12 cellular contexts compared by ENCODE assay signal in genomic region chr15:40908095-40908494, GRCh38. TPM values are rescaled to one million over a fixed set of nuclear protein-coding genes. Genes with fewer than 3 reads are reported as not detected.
DNase-seq lines count a peak whose midpoint lies in the region; ATAC-seq and TF ChIP-seq lines count a peak whose summit lies in the region.
"Had no signal": no experiment of that assay in that cellular context is flagged by ENCODE, and none has a peak within 500 bp of the region (broad histone marks: within the 10 kb centered on the region; RNA-seq: fewer than 3 reads in every experiment).

No MANE protein-coding gene starts in this region.

- H3K9me2 ChIP-seq in PC-9 (ENCODE audit: insufficient read depth): no peaks in the 10 kb centered on the region

- peak overlapping the region; percentile 15 for H3K4me3 Mint-ChIP-seq in activated CD8-positive, alpha-beta T cell treated with anti-CD3 and anti-CD28 coated beads for 36 hours
- H3K4me3 Mint-ChIP-seq in activated CD8-positive, alpha-beta T cell treated with anti-CD3 and anti-CD28 coated beads, Interleukin-2, amount 10 ng/mL, durations not matched to agents 7 days and 5 days: no peak overlapping the region
- peak overlapping the region; percentile 10 to 83 (median 40) for H3K4me3 Mint-ChIP-seq in immature natural killer cell
- H3K4me3 Mint-ChIP-seq in stimulated activated naive B cell treated with anti-CD40 and anti-IgM and Interleukin-4, amounts not matched to agents 10 μg/mL and 1 μg/mL and 100 μg/mL, for 72 hours: peak overlapping the region; percentile 41 to 62

- POLR2A ChIA-PET in activated CD8-positive, alpha-beta T cell treated with anti-CD3 and anti-CD28 coated beads for 36 hours (lab: Charles Lee): interaction anchor here (0.9 to 2.9 kb wide), 9 partner anchors 9 to 425 kb away, joined by 3 to 11 read pairs (median 3); no protein-coding TSS in a partner anchor
- POLR2A ChIA-PET in activated CD8-positive, alpha-beta T cell treated with anti-CD3 and anti-CD28 coated beads, Interleukin-2, amount 10 ng/mL, durations not matched to agents 7 days and 5 days (lab: Charles Lee): interaction anchor here (1.0 kb wide), 1 partner anchor 34 kb away, joined by 3 read pairs; no protein-coding TSS in a partner anchor
- POLR2A ChIA-PET in PC-9 (lab: Charles Lee; ENCODE audit: unreplicated experiment): no interaction called here

- no peaks in the 10 kb centered on the region; the same call in 1 of the 2 replicates for H4K20me1 ChIP-seq in PC-9 (ENCODE audit: insufficient read depth)

- H3K4me3 ChIP-seq in PC-9 (no peak overlapping the region), H7 (ENCODE audit: insufficient read depth, low read depth, low read length) (no peak overlapping the region)
- H3K4me3 ChIP-seq: uterus had no signal

- H3K36me3 ChIP-seq in PC-9 (ENCODE audit: low read depth) (no peaks in the 10 kb centered on the region), H7 (replicated peaks; ENCODE audit: control insufficient read depth, insufficient read depth, low read length) (peaks cover 9% of the 10 kb centered on the region)
- H3K36me3 ChIP-seq: uterus had no signal

- ATAC-seq in activated CD8-positive, alpha-beta T cell treated with anti-CD3 and anti-CD28 coated beads for 36 hours: no peak
- ATAC-seq in activated CD8-positive, alpha-beta T cell treated with anti-CD3 and anti-CD28 coated beads, Interleukin-2, amount 10 ng/mL, durations not matched to agents 7 days and 5 days: no peak
- no peak for ATAC-seq in stimulated activated naive B cell treated with anti-CD40 and anti-IgM and Interleukin-4, amounts not matched to agents 10 μg/mL and 1 μg/mL and 100 μg/mL, for 72 hours (replicated peaks)
- ATAC-seq: activated CD8-positive, alpha-beta memory T cell treated with anti-CD3 and anti-CD28 coated beads, Interleukin-2, amount 10 ng/mL, durations not matched to agents 7 days and 5 days had no signal

- no peaks in the 10 kb centered on the region for H3K27me3 ChIP-seq in PC-9 (ENCODE audit: insufficient read depth, low read depth)
- H3K27me3 ChIP-seq in H7 (ENCODE audit: control insufficient read depth, insufficient read depth, low read length): no peaks in the 10 kb centered on the region
- H3K27me3 ChIP-seq: uterus had no signal

- TF ChIP-seq CTCF in activated CD8-positive, alpha-beta T cell treated with anti-CD3 and anti-CD28 coated beads for 36 hours (IDR thresholded peaks at IDR 0.05): no peak
- no peak for TF ChIP-seq CTCF in PC-9 (conservative IDR thresholded peaks at IDR 0.05)

- DNase-seq in activated CD8-positive, alpha-beta T cell treated with anti-CD3 and anti-CD28 coated beads for 36 hours: no peak
- no peak for DNase-seq in activated CD8-positive, alpha-beta T cell treated with anti-CD3 and anti-CD28 coated beads, Interleukin-2, amount 10 ng/mL, durations not matched to agents 7 days and 5 days
- DNase-seq in PC-9 (no peak), immature natural killer cell (no peak), H7 (no peak), NCI-H2029 (lab: John Stamatoyannopoulos, UW) (no peak), HPDE6-E6E7 (ENCODE audit: extremely low spot score) (no peak)
- DNase-seq in stimulated activated naive B cell treated with anti-CD40 and anti-IgM and Interleukin-4, amounts not matched to agents 10 μg/mL and 1 μg/mL and 100 μg/mL, for 72 hours: no peak

- no peaks in the 10 kb centered on the region for H3K9me3 ChIP-seq in PC-9 (ENCODE audit: insufficient read depth, low read depth)
- H3K9me3 ChIP-seq: uterus had no signal

- no TSS peak for BruUV-seq in PC-9 (replicated peaks; lab: Mats Ljungman, UMichigan)

- H3K9me3 Mint-ChIP-seq in activated CD8-positive, alpha-beta T cell treated with anti-CD3 and anti-CD28 coated beads for 36 hours: no peaks in the 10 kb centered on the region
- no peaks in the 10 kb centered on the region for H3K9me3 Mint-ChIP-seq in activated CD8-positive, alpha-beta T cell treated with anti-CD3 and anti-CD28 coated beads, Interleukin-2, amount 10 ng/mL, durations not matched to agents 7 days and 5 days (ENCODE audit: insufficient read depth)
- H3K9me3 Mint-ChIP-seq in immature natural killer cell: no peaks in the 10 kb centered on the region
- H3K9me3 Mint-ChIP-seq in stimulated activated naive B cell treated with anti-CD40 and anti-IgM and Interleukin-4, amounts not matched to agents 10 μg/mL and 1 μg/mL and 100 μg/mL, for 72 hours: no peaks in the 10 kb centered on the region

- peaks cover 29% of the 10 kb centered on the region; the same call in 1 of the 2 replicates for H3F3A ChIP-seq in PC-9 (ENCODE audit: insufficient read depth, low read depth)

- CTCF ChIA-PET in activated CD8-positive, alpha-beta T cell treated with anti-CD3 and anti-CD28 coated beads for 36 hours (lab: Charles Lee): interaction anchor here (1.9 to 9.4 kb wide), 7 partner anchors 12 to 277 kb away, joined by 9 to 133 read pairs (median 96); partner anchors contain the start of genes CHAC1, DLL4 and VPS18
- CTCF ChIA-PET in activated CD8-positive, alpha-beta T cell treated with anti-CD3 and anti-CD28 coated beads, Interleukin-2, amount 10 ng/mL, durations not matched to agents 7 days and 5 days (lab: Charles Lee): interaction anchor here (1.0 to 9.1 kb wide), 8 partner anchors 12 to 278 kb away, joined by 3 to 176 read pairs (median 70); partner anchors contain the start of genes DLL4 and VPS18
- CTCF ChIA-PET in PC-9 (lab: Charles Lee): interaction anchor here (0.8 kb wide), 1 partner anchor 424 kb away, joined by 3 read pairs; the partner anchor contains the start of genes NUSAP1 and OIP5

- H3K4me2 ChIP-seq in PC-9: peak overlapping the region; percentile 79; the same call in 1 of the 2 replicates

- peak overlapping the region; percentile 57 for H3K27ac Mint-ChIP-seq in activated CD8-positive, alpha-beta T cell treated with anti-CD3 and anti-CD28 coated beads for 36 hours
- H3K27ac Mint-ChIP-seq in activated CD8-positive, alpha-beta T cell treated with anti-CD3 and anti-CD28 coated beads, Interleukin-2, amount 10 ng/mL, durations not matched to agents 7 days and 5 days: no peak overlapping the region
- H3K27ac Mint-ChIP-seq in immature natural killer cell: peak overlapping the region in 3 of 6 donors; percentile 43 to 67 (median 51)
- no peak overlapping the region for H3K27ac Mint-ChIP-seq in stimulated activated naive B cell treated with anti-CD40 and anti-IgM and Interleukin-4, amounts not matched to agents 10 μg/mL and 1 μg/mL and 100 μg/mL, for 72 hours
- H3K27ac Mint-ChIP-seq: activated CD8-positive, alpha-beta memory T cell treated with anti-CD3 and anti-CD28 coated beads, Interleukin-2, amount 10 ng/mL, durations not matched to agents 7 days and 5 days had no signal

- peaks cover 18% of the 10 kb centered on the region for H3K4me1 ChIP-seq in PC-9 (replicated peaks; ENCODE audit: insufficient read depth)

- H3K27ac ChIP-seq in PC-9: no peak overlapping the region
- H3K27ac ChIP-seq: epithelial cell of prostate had no signal

- H3K36me3 Mint-ChIP-seq in activated CD8-positive, alpha-beta T cell treated with anti-CD3 and anti-CD28 coated beads for 36 hours (ENCODE audit: low read depth): peaks cover 6% of the 10 kb centered on the region
- H3K36me3 Mint-ChIP-seq in activated CD8-positive, alpha-beta T cell treated with anti-CD3 and anti-CD28 coated beads, Interleukin-2, amount 10 ng/mL, durations not matched to agents 7 days and 5 days (ENCODE audit: low read depth): peaks cover 21% of the 10 kb centered on the region
- H3K36me3 Mint-ChIP-seq in immature natural killer cell: peaks cover 0 to 6% (median 5%) of the 10 kb centered on the region in 3 donors
- peaks cover 15 to 17% of the 10 kb centered on the region in 2 donors for H3K36me3 Mint-ChIP-seq in stimulated activated naive B cell treated with anti-CD40 and anti-IgM and Interleukin-4, amounts not matched to agents 10 μg/mL and 1 μg/mL and 100 μg/mL, for 72 hours

- H3K4me1 Mint-ChIP-seq in activated CD8-positive, alpha-beta T cell treated with anti-CD3 and anti-CD28 coated beads for 36 hours (ENCODE audit: low read depth): peaks cover 18% of the 10 kb centered on the region
- peaks cover 41% of the 10 kb centered on the region for H3K4me1 Mint-ChIP-seq in activated CD8-positive, alpha-beta T cell treated with anti-CD3 and anti-CD28 coated beads, Interleukin-2, amount 10 ng/mL, durations not matched to agents 7 days and 5 days (ENCODE audit: low read depth)
- H3K4me1 Mint-ChIP-seq in immature natural killer cell: peaks cover 16 to 21% of the 10 kb centered on the region in 2 donors
- H3K4me1 Mint-ChIP-seq in stimulated activated naive B cell treated with anti-CD40 and anti-IgM and Interleukin-4, amounts not matched to agents 10 μg/mL and 1 μg/mL and 100 μg/mL, for 72 hours: peaks cover 33 to 48% of the 10 kb centered on the region in 2 donors

- no peaks in the 10 kb centered on the region for H3K79me2 ChIP-seq in PC-9 (ENCODE audit: low read depth)

- no peaks in the 10 kb centered on the region for H3K27me3 Mint-ChIP-seq in activated CD8-positive, alpha-beta T cell treated with anti-CD3 and anti-CD28 coated beads for 36 hours
- H3K27me3 Mint-ChIP-seq in activated CD8-positive, alpha-beta T cell treated with anti-CD3 and anti-CD28 coated beads, Interleukin-2, amount 10 ng/mL, durations not matched to agents 7 days and 5 days (ENCODE audit: low read depth): no peaks in the 10 kb centered on the region
- peaks cover 1 to 6% (median 4%) of the 10 kb centered on the region in 3 donors for H3K27me3 Mint-ChIP-seq in immature natural killer cell (ENCODE audit: low read depth in 3 of 3)
- H3K27me3 Mint-ChIP-seq in stimulated activated naive B cell treated with anti-CD40 and anti-IgM and Interleukin-4, amounts not matched to agents 10 μg/mL and 1 μg/mL and 100 μg/mL, for 72 hours: no peaks in the 10 kb centered on the region
- H3K27me3 Mint-ChIP-seq: activated CD8-positive, alpha-beta memory T cell treated with anti-CD3 and anti-CD28 coated beads, Interleukin-2, amount 10 ng/mL, durations not matched to agents 7 days and 5 days had no signal

- H2AFZ ChIP-seq in PC-9: no peak overlapping the region

- intact Hi-C loops in activated CD8-positive, alpha-beta T cell treated with anti-CD3 and anti-CD28 coated beads for 36 hours (cut with micrococcal nuclease): loop anchor here (10.0 kb wide), 2 partner anchors 47 to 117 kb away; partner anchors contain the start of gene CHAC1
- intact Hi-C loops in PC-9 (cut with micrococcal nuclease; ENCODE audit: unreplicated experiment): loop anchor here (10.0 kb wide), 1 partner anchor 1227 kb away; no protein-coding TSS in a partner anchor

RNA-seq across cellular contexts. Expression of gene VPS18, which starts 13.8 kb away (rescaled TPM):
- total RNA-seq in activated CD8-positive, alpha-beta T cell treated with anti-CD3 and anti-CD28 coated beads for 36 hours: 1 to 10 TPM; 6.1 TPM
- total RNA-seq in activated CD8-positive, alpha-beta T cell treated with anti-CD3 and anti-CD28 coated beads, Interleukin-2, amount 10 ng/mL, durations not matched to agents 7 days and 5 days: 10 to 100 TPM; 17.8 to 18.4 TPM
- 9.6 and 9.9 TPM in 2 replicates for total RNA-seq in PC-9 (2021)
- 10 to 100 TPM; 20.8 to 36.8 (median 35.3) TPM for polyA plus RNA-seq in immature natural killer cell
- 33.3 and 39.5 TPM in 2 replicates for total RNA-seq in H7 (2014; rRNA removed; shearing (Covaris generic))

RNA-seq across cellular contexts. Expression of gene DLL4, which starts 21.0 kb away (rescaled TPM):
- total RNA-seq in activated CD8-positive, alpha-beta T cell treated with anti-CD3 and anti-CD28 coated beads for 36 hours: not detected
- total RNA-seq in activated CD8-positive, alpha-beta T cell treated with anti-CD3 and anti-CD28 coated beads, Interleukin-2, amount 10 ng/mL, durations not matched to agents 7 days and 5 days: not detected
- 0.48 and 0.55 TPM in 2 replicates for total RNA-seq in PC-9 (2021)
- not detected for polyA plus RNA-seq in immature natural killer cell
- 0.26 TPM in 1 of 2 replicates, not detected in the other for total RNA-seq in H7 (2014; rRNA removed; shearing (Covaris generic))
- total RNA-seq: T-helper 2 cell treated with Interferon-gamma antibody and Interleukin-4, amounts not matched to agents 100 ng/mL and 5 ng/mL, for 36 hours had no signal

RNA-seq across cellular contexts. Expression of gene RHOV, which starts 34.1 kb away (rescaled TPM):
- under 1 TPM; 0.40 to 0.41 TPM for total RNA-seq in activated CD8-positive, alpha-beta T cell treated with anti-CD3 and anti-CD28 coated beads for 36 hours
- total RNA-seq in activated CD8-positive, alpha-beta T cell treated with anti-CD3 and anti-CD28 coated beads, Interleukin-2, amount 10 ng/mL, durations not matched to agents 7 days and 5 days: not detected
- 1.4 and 4.1 TPM in 2 replicates for total RNA-seq in PC-9 (2021)
- not detected for polyA plus RNA-seq in immature natural killer cell
- 2.0 and 2.1 TPM in 2 replicates for total RNA-seq in H7 (2014; rRNA removed; shearing (Covaris generic))
- total RNA-seq: activated CD8-positive, alpha-beta memory T cell treated with anti-CD3 and anti-CD28 coated beads, Interleukin-2, amount 10 ng/mL, durations not matched to agents 7 days and 5 days had no signal

RNA-seq across cellular contexts. Expression of gene CHAC1, which starts 45.2 kb away (rescaled TPM):
- total RNA-seq in activated CD8-positive, alpha-beta T cell treated with anti-CD3 and anti-CD28 coated beads for 36 hours: 10 to 100 TPM; 21.9 to 22.6 TPM
- 1 to 10 TPM; 8.3 to 8.9 TPM for total RNA-seq in activated CD8-positive, alpha-beta T cell treated with anti-CD3 and anti-CD28 coated beads, Interleukin-2, amount 10 ng/mL, durations not matched to agents 7 days and 5 days
- total RNA-seq in PC-9 (2021): 5.3 and 8.6 TPM in 2 replicates
- polyA plus RNA-seq in immature natural killer cell: under 1 TPM in 1 of 3 donors, not detected in 2; 0.77 TPM
- 30.1 and 39.7 TPM in 2 replicates for total RNA-seq in H7 (2014; rRNA removed; shearing (Covaris generic))
